In genomic region chr2:10307561-10308156, GRCh38 we compare ENCODE assay signal across 1 cellular context.
TF ChIP-seq lines count a peak whose summit lies in the region.

No MANE protein-coding gene starts in this region.

TF ChIP-seq in K562, 482 proteins besides CTCF, POLR2A, EP300 and RAD21 (continued from another document and continues in another):
- TF ChIP-seq MNT (conservative IDR thresholded peaks at IDR 0.05), result 0 out of 4 replicates have a peak, but pooled peaks of 1 of the 2 experiments have one; percentile 41
- TF ChIP-seq FOXM1 (IDR thresholded peaks at IDR 0.05; ENCODE audit: low read depth), result peak; percentile 35; the same call in 1 of the 2 replicates
- no peak for TF ChIP-seq FOXM1 (CRISPR knock-in tag; IDR thresholded peaks at IDR 0.05; ENCODE audit: low read depth)
- TF ChIP-seq SRSF1 (IDR thresholded peaks at IDR 0.05; ENCODE audit: low read depth, low read length), result no peak
- peak; percentile 66; the same call in 1 of the 2 replicates for TF ChIP-seq NR2C2 (CRISPR knock-in tag; IDR thresholded peaks at IDR 0.05)
- TF ChIP-seq NR2C2 (tag; IDR thresholded peaks at IDR 0.05), result peak; percentile 98
- no peak for TF ChIP-seq STAT5B (CRISPR knock-in tag; IDR thresholded peaks at IDR 0.05)
- TF ChIP-seq SIRT6 (IDR thresholded peaks at IDR 0.05; ENCODE audit: low read depth, low read length), result no peak
- TF ChIP-seq, protein P1, sequence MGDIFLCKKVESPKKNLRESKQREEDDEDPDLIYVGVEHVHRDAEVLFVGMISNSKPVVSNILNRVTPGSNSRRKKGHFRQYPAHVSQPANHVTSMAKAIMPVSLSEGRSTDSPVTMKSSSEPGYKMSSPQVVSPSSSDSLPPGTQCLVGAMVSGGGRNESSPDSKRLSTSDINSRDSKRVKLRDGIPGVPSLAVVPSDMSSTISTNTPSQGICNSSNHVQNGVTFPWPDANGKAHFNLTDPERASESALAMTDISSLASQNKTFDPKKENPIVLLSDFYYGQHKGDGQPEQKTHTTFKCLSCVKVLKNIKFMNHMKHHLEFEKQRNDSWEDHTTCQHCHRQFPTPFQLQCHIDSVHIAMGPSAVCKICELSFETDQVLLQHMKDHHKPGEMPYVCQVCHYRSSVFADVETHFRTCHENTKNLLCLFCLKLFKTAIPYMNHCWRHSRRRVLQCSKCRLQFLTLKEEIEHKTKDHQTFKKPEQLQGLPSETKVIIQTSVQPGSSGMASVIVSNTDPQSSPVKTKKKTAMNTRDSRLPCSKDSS (IDR thresholded peaks at IDR 0.05; ENCODE audit: low read depth, partially characterized antibody), result no peak
- TF ChIP-seq CTCFL (IDR thresholded peaks at IDR 0.05; ENCODE audit: borderline replicate concordance, insufficient read depth, low read depth, low read length, poor library complexity, severe bottlenecking), result no peak
- no peak for TF ChIP-seq TRIM25 (IDR thresholded peaks at IDR 0.05; ENCODE audit: borderline replicate concordance)
- TF ChIP-seq POU5F1 (IDR thresholded peaks at IDR 0.05; ENCODE audit: borderline replicate concordance, low read depth, low read length, partially characterized antibody), result no peak
- TF ChIP-seq, protein P2, sequence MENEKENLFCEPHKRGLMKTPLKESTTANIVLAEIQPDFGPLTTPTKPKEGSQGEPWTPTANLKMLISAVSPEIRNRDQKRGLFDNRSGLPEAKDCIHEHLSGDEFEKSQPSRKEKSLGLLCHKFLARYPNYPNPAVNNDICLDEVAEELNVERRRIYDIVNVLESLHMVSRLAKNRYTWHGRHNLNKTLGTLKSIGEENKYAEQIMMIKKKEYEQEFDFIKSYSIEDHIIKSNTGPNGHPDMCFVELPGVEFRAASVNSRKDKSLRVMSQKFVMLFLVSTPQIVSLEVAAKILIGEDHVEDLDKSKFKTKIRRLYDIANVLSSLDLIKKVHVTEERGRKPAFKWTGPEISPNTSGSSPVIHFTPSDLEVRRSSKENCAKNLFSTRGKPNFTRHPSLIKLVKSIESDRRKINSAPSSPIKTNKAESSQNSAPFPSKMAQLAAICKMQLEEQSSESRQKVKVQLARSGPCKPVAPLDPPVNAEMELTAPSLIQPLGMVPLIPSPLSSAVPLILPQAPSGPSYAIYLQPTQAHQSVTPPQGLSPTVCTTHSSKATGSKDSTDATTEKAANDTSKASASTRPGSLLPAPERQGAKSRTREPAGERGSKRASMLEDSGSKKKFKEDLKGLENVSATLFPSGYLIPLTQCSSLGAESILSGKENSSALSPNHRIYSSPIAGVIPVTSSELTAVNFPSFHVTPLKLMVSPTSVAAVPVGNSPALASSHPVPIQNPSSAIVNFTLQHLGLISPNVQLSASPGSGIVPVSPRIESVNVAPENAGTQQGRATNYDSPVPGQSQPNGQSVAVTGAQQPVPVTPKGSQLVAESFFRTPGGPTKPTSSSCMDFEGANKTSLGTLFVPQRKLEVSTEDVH (IDR thresholded peaks at IDR 0.05; ENCODE audit: low read depth, partially characterized antibody), result peak; percentile 35
- no peak for TF ChIP-seq BCLAF1 (IDR thresholded peaks at IDR 0.05; ENCODE audit: borderline replicate concordance in 1 of 2, control insufficient read depth in 1 of 2, low read depth in 2 of 2, low read length in 1 of 2)
- peak; percentile 16 for TF ChIP-seq RBBP5 (IDR thresholded peaks at IDR 0.05; ENCODE audit: borderline replicate concordance, insufficient read depth, low read length, poor library complexity, severe bottlenecking)
- peak; percentile 60; the same call in 1 of the 2 replicates for TF ChIP-seq ESRRA (IDR thresholded peaks at IDR 0.05; ENCODE audit: borderline replicate concordance, low read depth)
- peak; percentile 88 for TF ChIP-seq CTBP1 (IDR thresholded peaks at IDR 0.05; ENCODE audit: borderline replicate concordance)
- TF ChIP-seq SRSF3 (IDR thresholded peaks at IDR 0.05; ENCODE audit: insufficient read depth, low read length), result no peak
- TF ChIP-seq ZFP30 (CRISPR knock-in tag; IDR thresholded peaks at IDR 0.05; ENCODE audit: borderline replicate concordance), result no peak
- TF ChIP-seq TEAD4 (IDR thresholded peaks at IDR 0.05; ENCODE audit: low read length), result peak; percentile 59; the same call in 1 of the 2 replicates
- no peak for TF ChIP-seq TEAD4 (CRISPR knock-in tag; IDR thresholded peaks at IDR 0.05; ENCODE audit: borderline replicate concordance)
- TF ChIP-seq JUNB (CRISPR knock-in tag; conservative IDR thresholded peaks at IDR 0.05), result no peak
- no peak for TF ChIP-seq HDAC3 (IDR thresholded peaks at IDR 0.05; ENCODE audit: borderline replicate concordance, partially characterized antibody)
- TF ChIP-seq KHSRP (IDR thresholded peaks at IDR 0.05), result no peak
- peak; percentile 90 for TF ChIP-seq EGR1 (conservative IDR thresholded peaks at IDR 0.05)
- TF ChIP-seq MYBL2 (IDR thresholded peaks at IDR 0.05; ENCODE audit: low read depth), result no peak
- no peak for TF ChIP-seq MYBL2 (CRISPR knock-in tag; IDR thresholded peaks at IDR 0.05; ENCODE audit: borderline replicate concordance)
- peak in 1 of 2 experiments; percentile 77 for TF ChIP-seq AFF1 (IDR thresholded peaks at IDR 0.05; ENCODE audit: low read depth in 1 of 2, partially characterized antibody in 2 of 2)
- TF ChIP-seq ZNF274 (IDR thresholded peaks at IDR 0.05; ENCODE audit: borderline replicate concordance, low read depth, low read length), result no peak
- no peak for TF ChIP-seq CHD4 (IDR thresholded peaks at IDR 0.05; ENCODE audit: insufficient read depth, insufficient replicate concordance, low read depth, low read length, poor library complexity, severe bottlenecking)
- TF ChIP-seq, protein P3, sequence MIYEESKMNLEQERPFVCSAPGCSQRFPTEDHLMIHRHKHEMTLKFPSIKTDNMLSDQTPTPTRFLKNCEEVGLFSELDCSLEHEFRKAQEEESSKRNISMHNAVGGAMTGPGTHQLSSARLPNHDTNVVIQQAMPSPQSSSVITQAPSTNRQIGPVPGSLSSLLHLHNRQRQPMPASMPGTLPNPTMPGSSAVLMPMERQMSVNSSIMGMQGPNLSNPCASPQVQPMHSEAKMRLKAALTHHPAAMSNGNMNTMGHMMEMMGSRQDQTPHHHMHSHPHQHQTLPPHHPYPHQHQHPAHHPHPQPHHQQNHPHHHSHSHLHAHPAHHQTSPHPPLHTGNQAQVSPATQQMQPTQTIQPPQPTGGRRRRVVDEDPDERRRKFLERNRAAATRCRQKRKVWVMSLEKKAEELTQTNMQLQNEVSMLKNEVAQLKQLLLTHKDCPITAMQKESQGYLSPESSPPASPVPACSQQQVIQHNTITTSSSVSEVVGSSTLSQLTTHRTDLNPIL (CRISPR knock-in tag; IDR thresholded peaks at IDR 0.05), result no peak
- TF ChIP-seq ZNF764 (CRISPR knock-in tag; IDR thresholded peaks at IDR 0.05; ENCODE audit: low read depth), result no peak
- TF ChIP-seq HDAC2 (IDR thresholded peaks at IDR 0.05), result 0 out of 2 replicates have a peak, but pooled peaks have one; percentile 62
- TF ChIP-seq, protein P4, sequence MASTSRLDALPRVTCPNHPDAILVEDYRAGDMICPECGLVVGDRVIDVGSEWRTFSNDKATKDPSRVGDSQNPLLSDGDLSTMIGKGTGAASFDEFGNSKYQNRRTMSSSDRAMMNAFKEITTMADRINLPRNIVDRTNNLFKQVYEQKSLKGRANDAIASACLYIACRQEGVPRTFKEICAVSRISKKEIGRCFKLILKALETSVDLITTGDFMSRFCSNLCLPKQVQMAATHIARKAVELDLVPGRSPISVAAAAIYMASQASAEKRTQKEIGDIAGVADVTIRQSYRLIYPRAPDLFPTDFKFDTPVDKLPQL (IDR thresholded peaks at IDR 0.05; ENCODE audit: extremely low read depth, insufficient read length), result no peak
- peak; percentile 88 for TF ChIP-seq MEIS2 (IDR thresholded peaks at IDR 0.05; ENCODE audit: partially characterized antibody)
- TF ChIP-seq SIN3A (IDR thresholded peaks at IDR 0.05; ENCODE audit: borderline replicate concordance in 2 of 2, control insufficient read depth in 1 of 2, low read depth in 2 of 2, low read length in 2 of 2), result no peak
- no peak for TF ChIP-seq CBX8 (IDR thresholded peaks at IDR 0.05; ENCODE audit: borderline replicate concordance, extremely low read depth, low read depth, low read length, poor library complexity, severe bottlenecking)
- TF ChIP-seq TAL1 (IDR thresholded peaks at IDR 0.05), result peak; percentile 14; the same call in 1 of the 2 replicates
